Comparison of ENCODE assay signal across 1 cellular context in the genomic region with DNA sequence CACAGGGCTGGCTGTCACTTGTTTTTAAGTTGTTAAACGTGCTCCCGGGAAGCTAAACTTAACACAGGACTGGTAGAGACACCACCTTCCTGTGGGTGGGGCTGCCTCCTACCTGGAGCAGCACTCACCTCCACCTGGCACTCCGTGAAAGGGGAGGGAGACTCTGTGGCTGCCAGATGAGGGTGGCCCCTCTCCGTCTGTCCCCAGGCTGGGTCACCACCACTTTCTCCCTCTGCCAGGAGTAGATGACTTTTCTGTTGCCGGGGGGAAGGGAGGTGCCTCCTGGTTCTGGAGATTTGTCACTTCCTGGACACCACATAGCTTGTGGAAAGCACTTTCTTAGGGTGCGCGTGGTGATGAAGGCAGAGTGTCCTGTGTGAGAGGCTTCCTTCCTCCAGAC.
A peak's percentile ranks its signal among the peaks of the same experiment; 100 is the strongest.
TF ChIP-seq lines count a peak whose summit lies in the region.

No MANE protein-coding gene starts in this region.

TF ChIP-seq in H1, 55 proteins besides CTCF, POLR2A, EP300 and RAD21 (continued from another document):
- TF ChIP-seq MAX (IDR thresholded peaks at IDR 0.05), result 0 out of 2 replicates have a peak, but pooled peaks have one; percentile 13
